ENCODE assay signal across 11 cellular contexts in the genomic region with DNA sequence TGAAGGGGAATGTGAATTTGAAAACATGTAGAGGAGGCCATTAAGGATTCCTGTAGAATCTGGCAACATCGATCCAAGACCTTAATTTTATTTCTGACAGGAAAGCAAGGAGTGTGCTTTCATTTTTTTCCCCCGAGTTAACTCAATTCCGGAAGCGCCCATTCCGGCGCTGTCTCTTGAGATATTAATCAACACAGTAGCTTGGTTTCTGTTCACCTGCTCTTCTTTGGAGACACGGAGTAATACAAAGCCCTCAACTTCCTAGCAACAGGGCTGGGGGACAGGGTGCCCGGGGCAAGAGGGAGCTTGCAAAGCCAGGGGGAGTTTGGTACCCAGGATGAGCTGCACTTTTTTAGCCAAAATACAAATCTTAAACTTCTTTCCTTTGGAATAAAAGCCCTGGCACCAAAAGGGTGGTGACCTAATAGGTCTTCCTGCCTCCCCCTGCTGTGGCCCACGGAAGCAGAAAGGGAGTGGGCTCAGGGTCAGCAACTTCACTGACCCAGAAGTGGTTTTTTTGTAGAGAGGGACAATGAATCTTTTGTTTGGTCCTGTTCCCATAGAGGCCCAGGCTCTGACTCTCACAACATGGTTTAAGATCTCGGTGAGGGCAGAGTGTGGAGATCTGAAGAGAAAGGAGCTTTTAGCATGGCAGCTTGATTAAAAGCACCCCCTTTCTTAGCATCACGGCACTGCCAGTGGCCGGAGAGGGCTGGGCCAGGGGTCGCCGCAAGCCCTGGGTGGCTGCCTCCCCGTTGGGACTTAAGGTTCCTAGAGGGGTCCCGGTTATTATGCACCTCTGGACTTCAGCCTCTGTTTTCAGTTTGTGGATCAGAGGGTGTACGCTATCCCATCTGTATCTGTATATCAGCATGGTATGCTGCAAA.
DNase-seq lines count a peak whose midpoint lies in the region; ATAC-seq and TF ChIP-seq lines count a peak whose summit lies in the region.
"Had no signal": no experiment of that assay in that cellular context is flagged by ENCODE, and none has a peak within 500 bp of the region (broad histone marks: within the 10 kb centered on the region; RNA-seq: fewer than 3 reads in every experiment).

No MANE protein-coding gene starts in this region.

- no peak overlapping the region for H3K27ac Mint-ChIP-seq in activated naive CD4-positive, alpha-beta T cell treated with anti-CD3 and anti-CD28 coated beads for 36 hours
- peak overlapping the region; percentile 45 for H3K27ac Mint-ChIP-seq in T-helper 1 cell treated with Interleukin-12 subunit alpha and Interleukin-12 subunit beta and Interleukin-4 antibody, amounts not matched to agents 30 μg/mL and 1 μg/mL, for 36 hours
- peak overlapping the region; percentile 20 for H3K27ac Mint-ChIP-seq in stimulated activated naive B cell treated with anti-CD40 and anti-IgM and Interleukin-4, amounts not matched to agents 10 μg/mL and 1 μg/mL and 100 μg/mL, for 72 hours
- H3K27ac Mint-ChIP-seq: HFFc6 had no signal

- H3K27ac ChIP-seq in left ventricle myocardium inferior (replicated peaks), result peak overlapping the region; percentile 75

- no peaks in the 10 kb centered on the region for H3K27me3 ChIP-seq in left ventricle myocardium inferior (ENCODE audit: low read depth)

- H3K9me3 Mint-ChIP-seq in activated naive CD4-positive, alpha-beta T cell treated with anti-CD3 and anti-CD28 coated beads for 36 hours, result no peaks in the 10 kb centered on the region
- no peaks in the 10 kb centered on the region for H3K9me3 Mint-ChIP-seq in T-helper 1 cell treated with Interleukin-12 subunit alpha and Interleukin-12 subunit beta and Interleukin-4 antibody, amounts not matched to agents 30 μg/mL and 1 μg/mL, for 36 hours
- no peaks in the 10 kb centered on the region for H3K9me3 Mint-ChIP-seq in stimulated activated naive B cell treated with anti-CD40 and anti-IgM and Interleukin-4, amounts not matched to agents 10 μg/mL and 1 μg/mL and 100 μg/mL, for 72 hours
- H3K9me3 Mint-ChIP-seq: HFFc6 had no signal

- peaks cover 62% of the 10 kb centered on the region for H3K4me1 ChIP-seq in left ventricle myocardium inferior

- intact Hi-C loops in activated naive CD4-positive, alpha-beta T cell treated with anti-CD3 and anti-CD28 coated beads for 36 hours (cut with micrococcal nuclease), result loop anchor here (5.0 kb wide), 1 partner anchor 95 kb away; no protein-coding TSS in a partner anchor
- intact Hi-C loops in left ventricle myocardium inferior (cut with micrococcal nuclease), result no loop called here

- CTCF ChIA-PET in activated naive CD4-positive, alpha-beta T cell treated with anti-CD3 and anti-CD28 coated beads for 36 hours (lab: Charles Lee), result interaction anchor here (0.8 to 1.6 kb wide), 2 partner anchors 14 to 16 kb away, joined by 3 to 6 read pairs; no protein-coding TSS in a partner anchor

- no peaks in the 10 kb centered on the region for H3K27me3 Mint-ChIP-seq in activated naive CD4-positive, alpha-beta T cell treated with anti-CD3 and anti-CD28 coated beads for 36 hours (ENCODE audit: low read depth)
- H3K27me3 Mint-ChIP-seq in T-helper 1 cell treated with Interleukin-12 subunit alpha and Interleukin-12 subunit beta and Interleukin-4 antibody, amounts not matched to agents 30 μg/mL and 1 μg/mL, for 36 hours (ENCODE audit: low read depth), result no peaks in the 10 kb centered on the region
- no peaks in the 10 kb centered on the region for H3K27me3 Mint-ChIP-seq in stimulated activated naive B cell treated with anti-CD40 and anti-IgM and Interleukin-4, amounts not matched to agents 10 μg/mL and 1 μg/mL and 100 μg/mL, for 72 hours

- H3K9me3 ChIP-seq in left ventricle myocardium inferior (replicated peaks), result no peaks in the 10 kb centered on the region

- peaks cover 28% of the 10 kb centered on the region for H3K4me1 Mint-ChIP-seq in activated naive CD4-positive, alpha-beta T cell treated with anti-CD3 and anti-CD28 coated beads for 36 hours (ENCODE audit: low read depth)
- H3K4me1 Mint-ChIP-seq in T-helper 1 cell treated with Interleukin-12 subunit alpha and Interleukin-12 subunit beta and Interleukin-4 antibody, amounts not matched to agents 30 μg/mL and 1 μg/mL, for 36 hours (ENCODE audit: low read depth), result peaks cover 21% of the 10 kb centered on the region
- H3K4me1 Mint-ChIP-seq in stimulated activated naive B cell treated with anti-CD40 and anti-IgM and Interleukin-4, amounts not matched to agents 10 μg/mL and 1 μg/mL and 100 μg/mL, for 72 hours, result peaks cover 17 to 55% of the 10 kb centered on the region in 2 donors

- peak; percentile 42 for DNase-seq in activated naive CD4-positive, alpha-beta T cell treated with anti-CD3 and anti-CD28 coated beads for 36 hours
- DNase-seq in activated naive CD4-positive, alpha-beta T cell (lab: John Stamatoyannopoulos, UW), result no peak
- no peak for DNase-seq in left ventricle myocardium inferior
- no peak for DNase-seq in stimulated activated naive B cell treated with anti-CD40 and anti-IgM and Interleukin-4, amounts not matched to agents 10 μg/mL and 1 μg/mL and 100 μg/mL, for 72 hours
- DNase-seq: HFFc6 had no signal

- TF ChIP-seq CTCF in left ventricle myocardium inferior (IDR thresholded peaks at IDR 0.05; ENCODE audit: borderline replicate concordance), result no peak

- peak overlapping the region; percentile 28 for H3K4me3 Mint-ChIP-seq in activated naive CD4-positive, alpha-beta T cell treated with anti-CD3 and anti-CD28 coated beads for 36 hours
- H3K4me3 Mint-ChIP-seq in T-helper 1 cell treated with Interleukin-12 subunit alpha and Interleukin-12 subunit beta and Interleukin-4 antibody, amounts not matched to agents 30 μg/mL and 1 μg/mL, for 36 hours, result peak overlapping the region; percentile 28
- H3K4me3 Mint-ChIP-seq in stimulated activated naive B cell treated with anti-CD40 and anti-IgM and Interleukin-4, amounts not matched to agents 10 μg/mL and 1 μg/mL and 100 μg/mL, for 72 hours, result peak overlapping the region; percentile 29 to 59
- H3K4me3 Mint-ChIP-seq: HFFc6 had no signal

- H3K36me3 ChIP-seq in left ventricle myocardium inferior, result no peaks in the 10 kb centered on the region

- H3K36me3 Mint-ChIP-seq in activated naive CD4-positive, alpha-beta T cell treated with anti-CD3 and anti-CD28 coated beads for 36 hours (ENCODE audit: low read depth), result no peaks in the 10 kb centered on the region
- peaks cover 3% of the 10 kb centered on the region for H3K36me3 Mint-ChIP-seq in T-helper 1 cell treated with Interleukin-12 subunit alpha and Interleukin-12 subunit beta and Interleukin-4 antibody, amounts not matched to agents 30 μg/mL and 1 μg/mL, for 36 hours (ENCODE audit: low read depth)
- H3K36me3 Mint-ChIP-seq in stimulated activated naive B cell treated with anti-CD40 and anti-IgM and Interleukin-4, amounts not matched to agents 10 μg/mL and 1 μg/mL and 100 μg/mL, for 72 hours, result peaks cover 13 to 27% of the 10 kb centered on the region in 2 donors

- H3K4me3 ChIP-seq in left ventricle myocardium inferior, result peak overlapping the region; percentile 24

- ATAC-seq in stimulated activated naive B cell treated with anti-CD40 and anti-IgM and Interleukin-4, amounts not matched to agents 10 μg/mL and 1 μg/mL and 100 μg/mL, for 72 hours (replicated peaks), result peak; percentile 38 to 54
- ATAC-seq in GM19463 (IDR thresholded peaks at IDR 0.05; ENCODE audit: unreplicated experiment), result no peak
- ATAC-seq in GM19035 (IDR thresholded peaks at IDR 0.05; ENCODE audit: unreplicated experiment), result no peak
- ATAC-seq in GM19467 (IDR thresholded peaks at IDR 0.05; ENCODE audit: unreplicated experiment), result no peak
- ATAC-seq: esophagus mucosa, Panc1 had no signal

Comparison
In these comparisons a context has a peak if more than half of its experiments do, and no peak if none do; other contexts are left out.
1. ATAC-seq: peak in stimulated activated naive B cell treated with anti-CD40 and anti-IgM and Interleukin-4, amounts not matched to agents 10 μg/mL and 1 μg/mL and 100 μg/mL, for 72 hours (2 of 2); none in GM19463 (single experiment), GM19035 (single experiment) and GM19467 (single experiment).
2. Peak in every context shown above with its lines, with median percentiles within 50 percentile points of each other: H3K4me3 Mint-ChIP-seq.